In the genomic region with DNA sequence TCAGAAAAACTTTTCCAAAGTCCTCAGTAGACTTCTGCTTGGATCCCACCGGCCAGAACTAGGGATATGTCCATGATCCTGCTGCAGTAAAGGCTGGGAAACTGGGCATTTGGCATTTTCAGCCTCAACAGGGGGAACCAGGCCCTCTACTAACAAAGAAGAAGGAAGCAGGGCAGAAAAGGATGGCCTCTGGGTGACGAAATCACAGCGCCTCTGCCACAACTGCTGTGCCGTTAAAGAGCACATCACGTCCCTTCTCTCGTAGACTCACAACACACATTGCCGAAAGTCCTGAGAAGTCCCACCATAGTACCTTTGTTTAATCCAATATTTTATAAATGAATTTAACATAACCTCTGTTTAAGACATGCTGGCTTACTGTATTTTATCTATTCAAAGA, we compare ENCODE assay signal across 1 cellular context.
TF ChIP-seq lines count a peak whose summit lies in the region.

No MANE protein-coding gene starts in this region.

TF ChIP-seq in HepG2, 621 proteins besides CTCF, POLR2A, EP300 and RAD21 (continued from another document):
- TF ChIP-seq, protein P1, sequence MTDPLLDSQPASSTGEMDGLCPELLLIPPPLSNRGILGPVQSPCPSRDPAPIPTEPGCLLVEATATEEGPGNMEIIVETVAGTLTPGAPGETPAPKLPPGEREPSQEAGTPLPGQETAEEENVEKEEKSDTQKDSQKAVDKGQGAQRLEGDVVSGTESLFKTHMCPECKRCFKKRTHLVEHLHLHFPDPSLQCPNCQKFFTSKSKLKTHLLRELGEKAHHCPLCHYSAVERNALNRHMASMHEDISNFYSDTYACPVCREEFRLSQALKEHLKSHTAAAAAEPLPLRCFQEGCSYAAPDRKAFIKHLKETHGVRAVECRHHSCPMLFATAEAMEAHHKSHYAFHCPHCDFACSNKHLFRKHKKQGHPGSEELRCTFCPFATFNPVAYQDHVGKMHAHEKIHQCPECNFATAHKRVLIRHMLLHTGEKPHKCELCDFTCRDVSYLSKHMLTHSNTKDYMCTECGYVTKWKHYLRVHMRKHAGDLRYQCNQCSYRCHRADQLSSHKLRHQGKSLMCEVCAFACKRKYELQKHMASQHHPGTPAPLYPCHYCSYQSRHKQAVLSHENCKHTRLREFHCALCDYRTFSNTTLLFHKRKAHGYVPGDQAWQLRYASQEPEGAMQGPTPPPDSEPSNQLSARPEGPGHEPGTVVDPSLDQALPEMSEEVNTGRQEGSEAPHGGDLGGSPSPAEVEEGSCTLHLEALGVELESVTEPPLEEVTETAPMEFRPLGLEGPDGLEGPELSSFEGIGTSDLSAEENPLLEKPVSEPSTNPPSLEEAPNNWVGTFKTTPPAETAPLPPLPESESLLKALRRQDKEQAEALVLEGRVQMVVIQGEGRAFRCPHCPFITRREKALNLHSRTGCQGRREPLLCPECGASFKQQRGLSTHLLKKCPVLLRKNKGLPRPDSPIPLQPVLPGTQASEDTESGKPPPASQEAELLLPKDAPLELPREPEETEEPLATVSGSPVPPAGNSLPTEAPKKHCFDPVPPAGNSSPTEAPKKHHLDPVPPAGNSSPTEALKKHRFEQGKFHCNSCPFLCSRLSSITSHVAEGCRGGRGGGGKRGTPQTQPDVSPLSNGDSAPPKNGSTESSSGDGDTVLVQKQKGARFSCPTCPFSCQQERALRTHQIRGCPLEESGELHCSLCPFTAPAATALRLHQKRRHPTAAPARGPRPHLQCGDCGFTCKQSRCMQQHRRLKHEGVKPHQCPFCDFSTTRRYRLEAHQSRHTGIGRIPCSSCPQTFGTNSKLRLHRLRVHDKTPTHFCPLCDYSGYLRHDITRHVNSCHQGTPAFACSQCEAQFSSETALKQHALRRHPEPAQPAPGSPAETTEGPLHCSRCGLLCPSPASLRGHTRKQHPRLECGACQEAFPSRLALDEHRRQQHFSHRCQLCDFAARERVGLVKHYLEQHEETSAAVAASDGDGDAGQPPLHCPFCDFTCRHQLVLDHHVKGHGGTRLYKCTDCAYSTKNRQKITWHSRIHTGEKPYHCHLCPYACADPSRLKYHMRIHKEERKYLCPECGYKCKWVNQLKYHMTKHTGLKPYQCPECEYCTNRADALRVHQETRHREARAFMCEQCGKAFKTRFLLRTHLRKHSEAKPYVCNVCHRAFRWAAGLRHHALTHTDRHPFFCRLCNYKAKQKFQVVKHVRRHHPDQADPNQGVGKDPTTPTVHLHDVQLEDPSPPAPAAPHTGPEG (CRISPR knock-in tag; IDR thresholded peaks at IDR 0.05) = no peak
- no peak for TF ChIP-seq ZNF354B (CRISPR knock-in tag; IDR thresholded peaks at IDR 0.05)
